ENCODE assay signal across 28 cellular contexts in genomic region chr9:87550253-87550954, GRCh38. TPM values are rescaled to one million over a fixed set of nuclear protein-coding genes. Genes with fewer than 3 reads are reported as not detected.
DNase-seq lines count a peak whose midpoint lies in the region; ATAC-seq, FAIRE-seq and TF ChIP-seq lines count a peak whose summit lies in the region.
"Had no signal": no experiment of that assay in that cellular context is flagged by ENCODE, and none has a peak within 500 bp of the region (broad histone marks: within the 10 kb centered on the region; RNA-seq: fewer than 3 reads in every experiment).

No MANE protein-coding gene starts in this region.

- POLR2A ChIA-PET in A673 (lab: Charles Lee; ENCODE audit: low non-redundant PET), result interaction anchor here (0.6 kb wide), 1 partner anchor 1268 kb away, joined by 3 read pairs; no protein-coding TSS in a partner anchor
- POLR2A ChIA-PET in HepG2 (lab: Yijun Ruan, JAX), result interaction anchor here (1.1 to 1.5 kb wide), 2 partner anchors 20 to 64 kb away, joined by 3 to 6 read pairs; no protein-coding TSS in a partner anchor

- 93% methylated on average over 5 of the region's 5 CpGs for WGBS in HepG2 (ENCODE audit: low lambda C conversion rate)
- WGBS in sigmoid colon, 2 donors, result 82 to 92% methylated on average over 5 of the region's 5 CpGs

- no peaks in the 10 kb centered on the region for H3K9me3 ChIP-seq in A673 (ENCODE audit: low read depth, low read length, poor library complexity, severe bottlenecking)
- H3K9me3 ChIP-seq in OCI-LY1 (ENCODE audit: low read length), result no peaks in the 10 kb centered on the region
- no peaks in the 10 kb centered on the region for H3K9me3 ChIP-seq in HepG2 (ENCODE audit: low read length)
- no peaks in the 10 kb centered on the region for H3K9me3 ChIP-seq in sigmoid colon
- H3K9me3 ChIP-seq: BE2C, Peyer's patch had no signal

- peaks cover 3% of the 10 kb centered on the region for H3K36me3 Mint-ChIP-seq in activated T-helper 2 cell treated with anti-CD3 and anti-CD28 coated beads, Interferon-gamma antibody, Interleukin-2, Interleukin-4, amounts not matched to agents 10 μg/mL and 5 μg/mL and 100 μg/mL, durations not matched to agents 14 hours and 24 hours and 36 hours (ENCODE audit: low read depth)
- no peaks in the 10 kb centered on the region for H3K36me3 Mint-ChIP-seq in activated T-cell treated with anti-CD3 and anti-CD28 coated beads, Interleukin-2, amount 50 U/mL, for 24 hours (ENCODE audit: low read depth)
- H3K36me3 Mint-ChIP-seq: CD4-positive, CD25-positive, alpha-beta regulatory T cell had no signal

- no peaks in the 10 kb centered on the region for H3K9me2 ChIP-seq in OCI-LY1 (ENCODE audit: low read depth, low read length)

- H3K4me3 Mint-ChIP-seq in activated T-helper 2 cell treated with anti-CD3 and anti-CD28 coated beads, Interferon-gamma antibody, Interleukin-2, Interleukin-4, amounts not matched to agents 10 μg/mL and 5 μg/mL and 100 μg/mL, durations not matched to agents 14 hours and 24 hours and 36 hours (ENCODE audit: low read depth), result no peak overlapping the region
- H3K4me3 Mint-ChIP-seq in activated T-cell treated with anti-CD3 and anti-CD28 coated beads, Interleukin-2, amount 50 U/mL, for 24 hours, result no peak overlapping the region
- H3K4me3 Mint-ChIP-seq: CD4-positive, CD25-positive, alpha-beta regulatory T cell; IgD-negative memory B cell had no signal

- H3K4me3 ChIP-seq in A673 (ENCODE audit: low read depth, low read length, poor library complexity, severe bottlenecking) (no peak overlapping the region), OCI-LY1 (ENCODE audit: low read depth, low read length, poor library complexity, severe bottlenecking) (no peak overlapping the region), HepG2 (replicated peaks in 1 of 3; ENCODE audit: insufficient read depth in 1 of 3, low read depth in 2 of 3, low read length in 3 of 3) (no peak overlapping the region), sigmoid colon (no peak overlapping the region)
- H3K4me3 ChIP-seq: Peyer's patch had no signal

- H3F3A ChIP-seq in OCI-LY1 (ENCODE audit: insufficient read depth, low read length), result no peaks in the 10 kb centered on the region

- peaks cover 6% of the 10 kb centered on the region for H3K4me1 Mint-ChIP-seq in activated T-helper 2 cell treated with anti-CD3 and anti-CD28 coated beads, Interferon-gamma antibody, Interleukin-2, Interleukin-4, amounts not matched to agents 10 μg/mL and 5 μg/mL and 100 μg/mL, durations not matched to agents 14 hours and 24 hours and 36 hours (ENCODE audit: low read depth)
- no peaks in the 10 kb centered on the region for H3K4me1 Mint-ChIP-seq in activated T-cell treated with anti-CD3 and anti-CD28 coated beads, Interleukin-2, amount 50 U/mL, for 24 hours (ENCODE audit: low read depth)
- H3K4me1 Mint-ChIP-seq: CD4-positive, CD25-positive, alpha-beta regulatory T cell; IgD-negative memory B cell had no signal

- ATAC-seq in HepG2, result no peak

- no peaks in the 10 kb centered on the region for H3K9me3 Mint-ChIP-seq in activated T-helper 2 cell treated with anti-CD3 and anti-CD28 coated beads, Interferon-gamma antibody, Interleukin-2, Interleukin-4, amounts not matched to agents 10 μg/mL and 5 μg/mL and 100 μg/mL, durations not matched to agents 14 hours and 24 hours and 36 hours
- no peaks in the 10 kb centered on the region for H3K9me3 Mint-ChIP-seq in activated T-cell treated with anti-CD3 and anti-CD28 coated beads, Interleukin-2, amount 50 U/mL, for 24 hours

- no peak for TF ChIP-seq EP300 in HepG2 (IDR thresholded peaks at IDR 0.05; ENCODE audit: low read depth in 2 of 2, low read length in 2 of 2)
- no peak for TF ChIP-seq EP300 in HepG2 (CRISPR knock-in tag; IDR thresholded peaks at IDR 0.05; ENCODE audit: borderline replicate concordance)
- TF ChIP-seq EP300 in sigmoid colon (IDR thresholded peaks at IDR 0.05), result peak in 1 of 4 donors; percentile 57

- TF ChIP-seq RAD21 in HepG2 (CRISPR knock-in tag; IDR thresholded peaks at IDR 0.05), result no peak

- no TSS peak for BruUV-seq in A673 (replicated peaks; lab: Mats Ljungman, UMichigan)
- BruUV-seq in HepG2 (replicated peaks; lab: Mats Ljungman, UMichigan), result no TSS peak

- H3K79me2 ChIP-seq in OCI-LY1 (ENCODE audit: insufficient read depth, low read length) (no peaks in the 10 kb centered on the region), HepG2 (ENCODE audit: insufficient read depth, low read length) (no peaks in the 10 kb centered on the region)

- H3K36me3 ChIP-seq in A673 (ENCODE audit: insufficient read depth, low read length, poor library complexity, severe bottlenecking) (peaks cover 25% of the 10 kb centered on the region), OCI-LY1 (ENCODE audit: insufficient read depth, low read length) (no peaks in the 10 kb centered on the region; the same call in 1 of the 2 replicates), HepG2 (replicated peaks in 1 of 2; ENCODE audit: control insufficient read depth in 1 of 2, insufficient read depth in 2 of 2, low read length in 2 of 2) (peaks cover 0 to 3% of the 10 kb centered on the region in 2 experiments; a peak in 2 of 5 replicates), sigmoid colon (no peaks in the 10 kb centered on the region)
- H3K36me3 ChIP-seq: BE2C, Peyer's patch had no signal

- peaks cover 56% of the 10 kb centered on the region for H3K4me1 ChIP-seq in A673 (ENCODE audit: insufficient read depth, low read length, poor library complexity, severe bottlenecking)
- peaks cover 17% of the 10 kb centered on the region for H3K4me1 ChIP-seq in OCI-LY1 (ENCODE audit: insufficient read depth, low read length, severe bottlenecking)
- peaks cover 31% of the 10 kb centered on the region for H3K4me1 ChIP-seq in HepG2 (ENCODE audit: insufficient read depth, low read length)
- H3K4me1 ChIP-seq in sigmoid colon, result peaks cover 0 to 82% (median 79%) of the 10 kb centered on the region in 4 donors

- TF ChIP-seq CTCF in A673 (conservative IDR thresholded peaks at IDR 0.05; ENCODE audit: low read depth, low read length), result no peak
- TF ChIP-seq CTCF in OCI-LY1 (IDR thresholded peaks at IDR 0.05; ENCODE audit: low read length), result no peak
- no peak for TF ChIP-seq CTCF in HepG2 (CRISPR knock-in tag; IDR thresholded peaks at IDR 0.05)
- TF ChIP-seq CTCF in sigmoid colon (IDR thresholded peaks at IDR 0.05), result no peak

- peaks cover 2% of the 10 kb centered on the region for H3K27me3 Mint-ChIP-seq in activated T-helper 2 cell treated with anti-CD3 and anti-CD28 coated beads, Interferon-gamma antibody, Interleukin-2, Interleukin-4, amounts not matched to agents 10 μg/mL and 5 μg/mL and 100 μg/mL, durations not matched to agents 14 hours and 24 hours and 36 hours (ENCODE audit: low read depth)
- H3K27me3 Mint-ChIP-seq in activated T-cell treated with anti-CD3 and anti-CD28 coated beads, Interleukin-2, amount 50 U/mL, for 24 hours, result peaks cover 23% of the 10 kb centered on the region
- H3K27me3 Mint-ChIP-seq: IgD-negative memory B cell had no signal

- no peak for DNase-seq in A673 (ENCODE audit: low spot score)
- no peak for DNase-seq in HepG2 (ENCODE audit: low spot score)
- DNase-seq in sigmoid colon, result no peak
- no peak for DNase-seq in activated T-helper 2 cell treated with anti-CD3 and anti-CD28 coated beads, Interferon-gamma antibody, Interleukin-2, Interleukin-4, amounts not matched to agents 10 μg/mL and 5 μg/mL and 100 μg/mL, durations not matched to agents 14 hours and 24 hours and 36 hours (ENCODE audit: low spot score)
- no peak for DNase-seq in DMS153 (lab: John Stamatoyannopoulos, UW)
- no peak for DNase-seq in activated T-cell treated with anti-CD3 and anti-CD28 coated beads, Interleukin-2, amount 50 U/mL, for 24 hours
- DNase-seq in GM19240 (ENCODE audit: insufficient read length, low spot score), result no peak
- DNase-seq: ACHN; BE2C; CD4-positive, CD25-positive, alpha-beta regulatory T cell; DMS53; HCEC 1CT; MM.1S; NCI-H1417; NCI-H1694; NCI-H2081; NCI-H2227 treated with DMSO at 0.1 percent for 48 hours; NCI-H69; OCI-M1; Peyer's patch; SHP77 treated with DMSO at 0.1 percent for 48 hours had no signal

- H4K20me1 ChIP-seq in OCI-LY1 (ENCODE audit: insufficient read depth, low read length) (no peaks in the 10 kb centered on the region), HepG2 (ENCODE audit: insufficient read depth, low read length) (0 out of 2 replicates have a peak, but pooled peaks cover 4% of the 10 kb centered on the region)

- no peak for TF ChIP-seq POLR2A in HepG2 (IDR thresholded peaks at IDR 0.05; ENCODE audit: insufficient read depth in 1 of 2, low read depth in 2 of 2, low read length in 2 of 2)
- no peak for TF ChIP-seq POLR2A in sigmoid colon (IDR thresholded peaks at IDR 0.05)

- intact Hi-C loops in A673 (cut with micrococcal nuclease; ENCODE audit: unreplicated experiment), result no loop called here
- intact Hi-C loops in HepG2 (cut with micrococcal nuclease; ENCODE audit: unreplicated experiment), result no loop called here
- intact Hi-C loops in sigmoid colon (cut with DNase I), result loop anchor here (5.0 kb wide), 1 partner anchor 33 kb away; no protein-coding TSS in a partner anchor
- intact Hi-C loops in activated T-helper 2 cell treated with anti-CD3 and anti-CD28 coated beads, Interferon-gamma antibody, Interleukin-2, Interleukin-4, amounts not matched to agents 10 μg/mL and 5 μg/mL and 100 μg/mL, durations not matched to agents 14 hours and 24 hours and 36 hours (cut with micrococcal nuclease), result no loop called here

- no peak for FAIRE-seq in HepG2 (lab: Jason Lieb, UNC)
- FAIRE-seq: D721Med, H1 had no signal

- in situ Hi-C loops in HepG2 (cut with HindIII; ENCODE audit: extremely low pct_ligation_motif_present, low pct_unique_long_range_greater_than_20kb), result no loop called here

- no peak overlapping the region for H3K9ac ChIP-seq in OCI-LY1 (ENCODE audit: low read length)
- H3K9ac ChIP-seq in HepG2 (ENCODE audit: insufficient read depth, low read depth, low read length), result no peak overlapping the region
- H3K9ac ChIP-seq: KMS-11 had no signal

- CTCF ChIA-PET in A673 (lab: Charles Lee), result no interaction called here
- CTCF ChIA-PET in HepG2 (lab: Yijun Ruan, JAX; ENCODE audit: low intra/inter-chr PET ratio, low total read pairs), result no interaction called here

- H3K27ac ChIP-seq in A673 (ENCODE audit: low read depth, low read length, poor library complexity, severe bottlenecking) (peak overlapping the region; percentile 19), OCI-LY1 (ENCODE audit: low read depth, low read length, poor library complexity, severe bottlenecking) (peak overlapping the region; percentile 13), HepG2 (ENCODE audit: extremely low read length, insufficient read depth, low read length) (peak overlapping the region; percentile 10), sigmoid colon (peak overlapping the region; percentile 64 to 81 (median 80))
- H3K27ac ChIP-seq: 22Rv1, KMS-11 had no signal

- H3K4me2 ChIP-seq in OCI-LY1 (ENCODE audit: low read length), result no peak overlapping the region
- no peak overlapping the region for H3K4me2 ChIP-seq in HepG2 (ENCODE audit: low read depth, low read length)
- H3K4me2 ChIP-seq: KMS-11 had no signal

- H2AFZ ChIP-seq in OCI-LY1 (ENCODE audit: low read length), result no peak overlapping the region
- H2AFZ ChIP-seq in HepG2 (ENCODE audit: low read length), result no peak overlapping the region

- no peaks in the 10 kb centered on the region for H3K27me3 ChIP-seq in A673 (replicated peaks; ENCODE audit: insufficient read depth, low read depth, low read length, poor library complexity)
- no peaks in the 10 kb centered on the region for H3K27me3 ChIP-seq in OCI-LY1 (ENCODE audit: insufficient read depth, low read length)
- no peaks in the 10 kb centered on the region for H3K27me3 ChIP-seq in HepG2 (ENCODE audit: control insufficient read depth in 1 of 2, insufficient read depth in 2 of 2, low read length in 2 of 2)
- no peaks in the 10 kb centered on the region for H3K27me3 ChIP-seq in sigmoid colon
- H3K27me3 ChIP-seq: BE2C, Peyer's patch had no signal

- no peak overlapping the region for H3K27ac Mint-ChIP-seq in activated T-helper 2 cell treated with anti-CD3 and anti-CD28 coated beads, Interferon-gamma antibody, Interleukin-2, Interleukin-4, amounts not matched to agents 10 μg/mL and 5 μg/mL and 100 μg/mL, durations not matched to agents 14 hours and 24 hours and 36 hours
- no peak overlapping the region for H3K27ac Mint-ChIP-seq in activated T-cell treated with anti-CD3 and anti-CD28 coated beads, Interleukin-2, amount 50 U/mL, for 24 hours
- H3K27ac Mint-ChIP-seq: CD4-positive, CD25-positive, alpha-beta regulatory T cell; IgD-negative memory B cell had no signal

RNA-seq across cellular contexts. Expression of gene DAPK1, which starts 52.7 kb away (rescaled TPM):
- 380 and 386 TPM in 2 replicates for total RNA-seq in A673 (2021)
- 34.0 and 35.9 TPM in 2 replicates for total RNA-seq in HepG2 (2016; rRNA removed; fragmentation: Illumina TruSeq; extraction: Trizol)
- 9.8 and 10.3 TPM in 2 replicates for total RNA-seq in HepG2 (2016; cell fraction: cytosol; rRNA removed; fragmentation: Illumina TruSeq; extraction: Trizol; ENCODE audit: low read depth)
- total RNA-seq in HepG2 (2016; cell fraction: insoluble cytoplasmic fraction; rRNA removed; fragmentation: Illumina TruSeq; extraction: Trizol), result 31.5 and 34.0 TPM in 2 replicates
- 20.5 and 22.7 TPM in 2 replicates for total RNA-seq in HepG2 (2016; cell fraction: membrane; rRNA removed; fragmentation: Illumina TruSeq; extraction: Trizol)
- total RNA-seq in HepG2 (2016; cell fraction: nucleus; rRNA removed; fragmentation: Illumina TruSeq; extraction: Trizol), result 55.4 and 57.3 TPM in 2 replicates
- polyA plus RNA-seq in HepG2 (2011; rRNA removed), result 29.7 and 35.7 TPM in 2 replicates
- polyA plus RNA-seq in HepG2 (2011; cell fraction: cytosol; rRNA removed), result 13.7 and 17.4 TPM in 2 replicates
- polyA plus RNA-seq in HepG2 (2011; cell fraction: nucleus; rRNA removed), result 118 and 123 TPM in 2 replicates
- polyA plus RNA-seq in HepG2 (2012), result 22.5 and 22.9 TPM in 2 replicates
- 2.1 and 3.1 TPM in 2 replicates for polyA plus RNA-seq in HepG2 (2016; cell fraction: cytosol; fragmentation: Illumina TruSeq; extraction: Trizol; ENCODE audit: low read depth)
- 22.5 and 24.6 TPM in 2 replicates for polyA plus RNA-seq in HepG2 (2016; cell fraction: insoluble cytoplasmic fraction; fragmentation: Illumina TruSeq; extraction: Trizol; ENCODE audit: low read depth)
- polyA plus RNA-seq in HepG2 (2016; cell fraction: membrane; fragmentation: Illumina TruSeq; extraction: Trizol; ENCODE audit: low read depth), result 6.5 and 7.3 TPM in 2 replicates
- 54.2 and 58.8 TPM in 2 replicates for polyA plus RNA-seq in HepG2 (2016; cell fraction: nucleus; fragmentation: Illumina TruSeq; extraction: Trizol; ENCODE audit: insufficient read depth, low read depth)
- polyA minus RNA-seq in HepG2 (2011; rRNA and poly(A)+ RNA removed; ENCODE audit: low replicate concordance), result 25.2 and 80.2 TPM in 2 replicates
- polyA minus RNA-seq in HepG2 (2011; cell fraction: cytosol; rRNA and poly(A)+ RNA removed), result 15.7 and 16.1 TPM in 2 replicates
- 128 and 136 TPM in 2 replicates for polyA minus RNA-seq in HepG2 (2011; cell fraction: nucleus; rRNA and poly(A)+ RNA removed)
- 10 to 100 TPM; 78.1 to 92.5 (median 84.4) TPM for total RNA-seq in sigmoid colon
- 1 to 10 TPM; 4.8 to 7.1 (median 5.5) TPM for polyA plus RNA-seq in sigmoid colon
- 38.6 and 39.1 TPM in 2 replicates for total RNA-seq in activated T-helper 2 cell treated with anti-CD3 and anti-CD28 coated beads, Interferon-gamma antibody, Interleukin-2, Interleukin-4, amounts not matched to agents 10 μg/mL and 5 μg/mL and 100 μg/mL, durations not matched to agents 14 hours and 24 hours and 36 hours
- total RNA-seq: G401 had no signal

Comparison
In these comparisons a context has a peak if more than half of its experiments do, and no peak if none do; other contexts are left out.
1. H3K27ac ChIP-seq: peak in every context shown above with its lines; median percentile 80 in sigmoid colon; 19 in A673; 13 in OCI-LY1; 10 in HepG2.